8 cellular contexts compared by ENCODE assay signal in genomic region chr9:137757613-137758029, GRCh38.
DNase-seq lines count a peak whose midpoint lies in the region; ATAC-seq and TF ChIP-seq lines count a peak whose summit lies in the region.

No MANE protein-coding gene starts in this region.

- CTCF ChIA-PET in AG04450 (lab: Charles Lee) = interaction anchor here (2.4 kb wide), 1 partner anchor 85 kb away, joined by 9 read pairs; no protein-coding TSS in a partner anchor

- no peak for ATAC-seq in HG02852 (IDR thresholded peaks at IDR 0.05; ENCODE audit: unreplicated experiment)

- H3K9me2 ChIP-seq in GM23248 (ENCODE audit: insufficient read depth) = no peaks in the 10 kb centered on the region

- DNase-seq in AG04450 (ENCODE audit: low read depth, low spot score) (peak; percentile 42), GM23248 (peak; percentile 80), germinal center (ENCODE audit: low spot score) (peak; percentile 44), coronary artery (ENCODE audit: low spot score) (no peak), Ammon's horn (ENCODE audit: low spot score) (no peak), NCI-H69 (lab: John Stamatoyannopoulos, UW) (no peak)
- peak; percentile 23 for DNase-seq in activated CD4-positive, CD25-positive, alpha-beta regulatory T cell treated with anti-CD3 and anti-CD28 coated beads, Interleukin-2, amount 50 U/mL, for 16 hours (ENCODE audit: low read depth, low spot score)

- H2AFZ ChIP-seq in GM23248 = 0 out of 2 replicates have a peak overlapping the region, but pooled peaks have one; percentile 33

- H3F3A ChIP-seq in GM23248 (ENCODE audit: insufficient read depth) = no peaks in the 10 kb centered on the region

- in situ Hi-C loops in GM23248 (cut with MboI) = no loop called here

- peaks cover 7% of the 10 kb centered on the region for H3K79me2 ChIP-seq in GM23248 (ENCODE audit: insufficient read depth)

- no peaks in the 10 kb centered on the region for H3K27me3 ChIP-seq in AG04450 (ENCODE audit: control insufficient read depth, insufficient read depth, low read length)
- H3K27me3 ChIP-seq in GM23248 (replicated peaks; ENCODE audit: insufficient read depth) = no peaks in the 10 kb centered on the region

- POLR2A ChIA-PET in AG04450 (lab: Yijun Ruan, JAX) = no interaction called here

- H3K9me3 ChIP-seq in AG04450 (ENCODE audit: control insufficient read depth, insufficient read depth, low read length) (peaks cover 18% of the 10 kb centered on the region), GM23248 (ENCODE audit: low read depth) (no peaks in the 10 kb centered on the region)

- WGBS in GM23248 (ENCODE audit: low coverage in 1 of 2, low lambda C conversion rate in 2 of 2, missing lambda C conversion rate in 2 of 2), 2 experiments = 42 to 44% methylated on average over 9 of the region's 9 CpGs

- peaks cover 5% of the 10 kb centered on the region; the same call in 1 of the 2 replicates for H3K36me3 ChIP-seq in GM23248 (ENCODE audit: low read depth)

- H3K9ac ChIP-seq in GM23248 = no peak overlapping the region

- no peak overlapping the region for H3K4me2 ChIP-seq in GM23248 (ENCODE audit: unreplicated experiment)

- H3K4me3 ChIP-seq in AG04450 (ENCODE audit: low read depth, low read length) (no peak overlapping the region), GM23248 (peak overlapping the region; percentile 41), coronary artery (no peak overlapping the region)

- H3K27ac ChIP-seq in AG04450 (ENCODE audit: low read depth, low read length) (peak overlapping the region; percentile 39), GM23248 (peak overlapping the region; percentile 74), coronary artery (no peak overlapping the region)

- H3K4me1 ChIP-seq in GM23248 (ENCODE audit: insufficient read depth) = peaks cover 12% of the 10 kb centered on the region

- TF ChIP-seq CTCF in AG04450 (IDR thresholded peaks at IDR 0.05; ENCODE audit: low read depth, low read length) (no peak), coronary artery (IDR thresholded peaks at IDR 0.05) (no peak)

- H4K20me1 ChIP-seq in GM23248 (ENCODE audit: insufficient read depth) = no peaks in the 10 kb centered on the region

Comparison
In these comparisons a context has a peak if more than half of its experiments do, and no peak if none do; other contexts are left out.
1. DNase-seq: peak in AG04450 (single experiment), GM23248 (single experiment), activated CD4-positive, CD25-positive, alpha-beta regulatory T cell treated with anti-CD3 and anti-CD28 coated beads, Interleukin-2, amount 50 U/mL, for 16 hours (single experiment) and germinal center (single experiment); none in coronary artery (single experiment), Ammon's horn (single experiment) and NCI-H69 (single experiment).
2. H3K27ac ChIP-seq: peak in AG04450 (single experiment) and GM23248 (single experiment); none in coronary artery (0 of 2).